Comparison of ENCODE assay signal across 1 cellular context in genomic region chr11:121456816-121457431, GRCh38.
TF ChIP-seq lines count a peak whose summit lies in the region.

No MANE protein-coding gene starts in this region.

TF ChIP-seq in WTC11, 78 proteins besides CTCF, POLR2A, EP300 and RAD21 (continued from another document):
- TF ChIP-seq IRF1 (CRISPR knock-in tag; IDR thresholded peaks at IDR 0.05) (no peak), NR3C1 (CRISPR knock-in tag; conservative IDR thresholded peaks at IDR 0.05; ENCODE audit: low read depth) (no peak)
TF ChIP-seq in WTC11: peak in this region for 0.
